Comparison of ENCODE assay signal across 1 cellular context in genomic region chr9:7144265-7145046, GRCh38.
TF ChIP-seq lines count a peak whose summit lies in the region.

No MANE protein-coding gene starts in this region.

TF ChIP-seq in H1, 55 proteins besides CTCF, POLR2A, EP300 and RAD21:
- no peak for TF ChIP-seq JUND (IDR thresholded peaks at IDR 0.05; ENCODE audit: low read length)
- no peak for TF ChIP-seq SP1 (IDR thresholded peaks at IDR 0.05; ENCODE audit: low read depth, low read length)
- no peak for TF ChIP-seq BRCA1 (IDR thresholded peaks at IDR 0.05; ENCODE audit: low read depth, low read length)
- no peak for TF ChIP-seq BCL11A (IDR thresholded peaks at IDR 0.05; ENCODE audit: low read depth in 2 of 2, low read length in 2 of 2)
- TF ChIP-seq SAP30 (IDR thresholded peaks at IDR 0.05; ENCODE audit: insufficient read depth, insufficient replicate concordance, low read length): no peak
- no peak for TF ChIP-seq KDM1A (IDR thresholded peaks at IDR 0.05; ENCODE audit: borderline replicate concordance, low read length)
- TF ChIP-seq CEBPB (IDR thresholded peaks at IDR 0.05; ENCODE audit: low read depth, low read length): no peak
- no peak for TF ChIP-seq PHF8 (conservative IDR thresholded peaks at IDR 0.05; ENCODE audit: low read depth, low read length)
- TF ChIP-seq MAFK (IDR thresholded peaks at IDR 0.05; ENCODE audit: low read depth, low read length): no peak
- no peak for TF ChIP-seq SP2 (IDR thresholded peaks at IDR 0.05; ENCODE audit: low read length)
- TF ChIP-seq GABPA (IDR thresholded peaks at IDR 0.05; ENCODE audit: borderline replicate concordance, insufficient read depth, low read length): no peak
- no peak for TF ChIP-seq CREB1 (IDR thresholded peaks at IDR 0.05)
- TF ChIP-seq BACH1 (IDR thresholded peaks at IDR 0.05; ENCODE audit: low read length): no peak
- TF ChIP-seq SRF (IDR thresholded peaks at IDR 0.05; ENCODE audit: low read depth, low read length): no peak
- no peak for TF ChIP-seq EZH2 (IDR thresholded peaks at IDR 0.05; ENCODE audit: low read depth, low read length, severe bottlenecking)
- no peak for TF ChIP-seq CHD1 (IDR thresholded peaks at IDR 0.05; ENCODE audit: low read depth, low read length)
- TF ChIP-seq CBX8 (IDR thresholded peaks at IDR 0.05; ENCODE audit: borderline replicate concordance, low read depth, low read length): no peak
- no peak for TF ChIP-seq EGR1 (IDR thresholded peaks at IDR 0.05; ENCODE audit: borderline replicate concordance, low read depth, low read length)
- TF ChIP-seq TEAD4 (IDR thresholded peaks at IDR 0.05; ENCODE audit: low read depth, low read length): no peak
- no peak for TF ChIP-seq NRF1 (IDR thresholded peaks at IDR 0.05; ENCODE audit: low read depth, low read length)
